In genomic region chr18:67468038-67468437, GRCh38 we compare ENCODE assay signal across 15 cellular contexts.
"Had no signal": no experiment of that assay in that cellular context is flagged by ENCODE, and none has a peak within 500 bp of the region (broad histone marks: within the 10 kb centered on the region; RNA-seq: fewer than 3 reads in every experiment).

No MANE protein-coding gene starts in this region.

- H3K27me3 Mint-ChIP-seq: activated CD4-positive, alpha-beta T cell treated with anti-CD3 and anti-CD28 coated beads, Interleukin-2, amount 10 ng/mL, durations not matched to agents 7 days and 5 days had no signal

- H3K36me3 Mint-ChIP-seq: activated naive CD4-positive, alpha-beta T cell treated with anti-CD3 and anti-CD28 coated beads, Interleukin-2, amount 50 U/mL, for 24 hours had no signal

- H3K4me3 Mint-ChIP-seq: activated CD4-positive, alpha-beta T cell treated with anti-CD3 and anti-CD28 coated beads, Interleukin-2, amount 10 ng/mL, durations not matched to agents 7 days and 5 days; activated naive CD4-positive, alpha-beta T cell treated with anti-CD3 and anti-CD28 coated beads, Interleukin-2, amount 50 U/mL, for 24 hours; nephron had no signal

- DNase-seq: activated CD4-positive, alpha-beta T cell treated with anti-CD3 and anti-CD28 coated beads, Interleukin-2, amount 10 ng/mL, durations not matched to agents 7 days and 5 days; activated gamma-delta T cell; foreskin fibroblast; islet precursor cell; lower lobe of right lung; nucleus accumbens; sigmoid colon; stimulated activated CD4-positive, alpha-beta T cell treated with anti-CD3 and anti-CD28 coated beads, Interleukin-4, amount 100 ng/mL, for 24 hours; stimulated activated naive CD4-positive, alpha-beta T cell; T1000; upper lobe of right lung had no signal

- H3K4me3 ChIP-seq: hepatocyte, lower lobe of right lung, sigmoid colon, upper lobe of right lung had no signal

- H3K9me3 Mint-ChIP-seq: activated CD4-positive, alpha-beta T cell treated with anti-CD3 and anti-CD28 coated beads, Interleukin-2, amount 10 ng/mL, durations not matched to agents 7 days and 5 days; activated naive CD4-positive, alpha-beta T cell treated with anti-CD3 and anti-CD28 coated beads, Interleukin-2, amount 50 U/mL, for 24 hours had no signal

- H3K4me1 Mint-ChIP-seq: activated naive CD4-positive, alpha-beta T cell treated with anti-CD3 and anti-CD28 coated beads, Interleukin-2, amount 50 U/mL, for 24 hours; nephron had no signal

- H3K27ac Mint-ChIP-seq: activated CD4-positive, alpha-beta T cell treated with anti-CD3 and anti-CD28 coated beads, Interleukin-2, amount 10 ng/mL, durations not matched to agents 7 days and 5 days; activated naive CD4-positive, alpha-beta T cell treated with anti-CD3 and anti-CD28 coated beads, Interleukin-2, amount 50 U/mL, for 24 hours; nephron had no signal

- ATAC-seq: activated CD4-positive, CD25-positive, alpha-beta regulatory T cell treated with anti-CD3 and anti-CD28 coated beads, Interleukin-2, amount 50 U/mL, for 24 hours; lower lobe of right lung; upper lobe of right lung had no signal
